In the genomic region with DNA sequence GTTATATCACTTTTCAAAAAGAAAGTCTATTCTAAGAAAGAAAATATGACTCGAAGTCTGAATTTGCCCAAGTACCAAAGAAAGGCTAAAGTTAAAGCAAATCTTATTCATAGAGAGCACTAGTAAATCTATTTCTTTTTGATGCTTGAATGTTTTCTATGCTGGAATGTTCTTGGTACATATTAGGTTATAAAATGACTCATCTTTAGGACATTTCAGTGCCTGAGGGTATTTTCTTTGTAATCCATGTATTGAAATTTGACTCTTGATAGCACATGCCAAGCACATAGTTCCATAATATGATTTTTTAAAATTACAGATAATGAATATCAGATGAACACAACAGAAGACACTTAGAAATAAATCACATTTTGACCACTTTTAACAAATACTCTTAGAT, we compare ENCODE assay signal across 22 cellular contexts.
DNase-seq lines count a peak whose midpoint lies in the region; ATAC-seq and TF ChIP-seq lines count a peak whose summit lies in the region.
"Had no signal": no experiment of that assay in that cellular context is flagged by ENCODE, and none has a peak within 500 bp of the region (broad histone marks: within the 10 kb centered on the region; RNA-seq: fewer than 3 reads in every experiment).

No MANE protein-coding gene starts in this region.

- no TSS peak for BruUV-seq in Calu3 (replicated peaks; lab: Mats Ljungman, UMichigan)

- H3K79me2 ChIP-seq in ACC112 (ENCODE audit: control insufficient read depth, insufficient read depth, low read length, unreplicated experiment) = no peaks in the 10 kb centered on the region

- in situ Hi-C loops in SK-MEL-5 (cut with HindIII; ENCODE audit: low pct_unique_long_range_greater_than_20kb, low sequenced_read_pairs) = no loop called here

- H3K4me1 ChIP-seq in ACC112 (ENCODE audit: control insufficient read depth, insufficient read depth, low read length, unreplicated experiment) = peaks cover 15% of the 10 kb centered on the region
- H3K4me1 ChIP-seq: gastroesophageal sphincter, left lung, right lobe of liver, vagina had no signal

- no peaks in the 10 kb centered on the region for H3K27me3 Mint-ChIP-seq in Calu3 (ENCODE audit: unreplicated experiment)
- H3K27me3 Mint-ChIP-seq: activated CD8-positive, alpha-beta T cell treated with anti-CD3 and anti-CD28 coated beads for 36 hours; activated naive CD4-positive, alpha-beta T cell treated with anti-CD3 and anti-CD28 coated beads, Interleukin-2, amount 50 U/mL, for 24 hours; T-cell had no signal

- no peaks in the 10 kb centered on the region for H3K4me1 Mint-ChIP-seq in Calu3 (ENCODE audit: low read depth, unreplicated experiment)
- H3K4me1 Mint-ChIP-seq: activated naive CD4-positive, alpha-beta T cell treated with anti-CD3 and anti-CD28 coated beads, Interleukin-2, amount 50 U/mL, for 24 hours; T-cell had no signal

- TF ChIP-seq CTCF in HFF-Myc (IDR thresholded peaks at IDR 0.05; ENCODE audit: low read depth, low read length, missing control alignments) = no peak
- TF ChIP-seq CTCF in Calu3 (IDR thresholded peaks at IDR 0.05; ENCODE audit: unreplicated experiment) = no peak

- H3K27ac Mint-ChIP-seq in Calu3 (ENCODE audit: unreplicated experiment) = no peak overlapping the region
- H3K27ac Mint-ChIP-seq: activated CD8-positive, alpha-beta T cell treated with anti-CD3 and anti-CD28 coated beads for 36 hours; activated naive CD4-positive, alpha-beta T cell treated with anti-CD3 and anti-CD28 coated beads, Interleukin-2, amount 50 U/mL, for 24 hours; T-cell had no signal

- H3K36me3 Mint-ChIP-seq in Calu3 (ENCODE audit: insufficient read depth, unreplicated experiment) = no peaks in the 10 kb centered on the region
- H3K36me3 Mint-ChIP-seq: T-cell had no signal

- H3K36me3 ChIP-seq in ACC112 (ENCODE audit: insufficient read depth, low read length) = no peaks in the 10 kb centered on the region
- H3K36me3 ChIP-seq: gastroesophageal sphincter, left lung, right lobe of liver, vagina had no signal

- DNase-seq in HFF-Myc (ENCODE audit: extremely low read depth, low read depth) (peak; percentile 1), SK-MEL-5 (ENCODE audit: low read depth, low spot score) (peak; percentile 13), fibroblast of peridontal ligament (ENCODE audit: extremely low read depth) (peak; percentile 89), NCI-H1930 (lab: John Stamatoyannopoulos, UW) (no peak), Calu3 (no peak)
- DNase-seq: activated CD8-positive, alpha-beta T cell treated with anti-CD3 and anti-CD28 coated beads for 36 hours; activated T-cell treated with anti-CD3 and anti-CD28 coated beads, Interleukin-2, amount 50 U/mL, for 4 hours; central memory CD4-positive, alpha-beta T cell; left lung; NCI-H1436 treated with DMSO at 0.1 percent for 48 hours; NK-92 treated with Interleukin-12 subunit alpha and Interleukin-12 subunit beta, amount 100 ng/mL, for 24 hours; occipital lobe; right lobe of liver; stimulated activated CD4-positive, alpha-beta T cell treated with anti-CD3 and anti-CD28 coated beads, Interleukin-1b, Interleukin-23, amount 100 ng/mL, for 48 hours; T-cell had no signal

- intact Hi-C loops in Calu3 (cut with micrococcal nuclease; ENCODE audit: unreplicated experiment) = no loop called here

- H3K27ac ChIP-seq in ACC112 (ENCODE audit: low read depth, low read length) = peak overlapping the region; percentile 49
- H3K27ac ChIP-seq: gastroesophageal sphincter, left lung, right lobe of liver, vagina, VCaP had no signal

- peaks cover 9% of the 10 kb centered on the region for H3K9me3 Mint-ChIP-seq in Calu3 (ENCODE audit: low read depth, unreplicated experiment)

- CTCF ChIA-PET in Calu3 (lab: Charles Lee) = no interaction called here

- H3K4me3 ChIP-seq in ACC112 (ENCODE audit: low read depth, low read length) (peak overlapping the region; percentile 29; the same call in 1 of the 2 replicates), HFF-Myc (replicated peaks; ENCODE audit: low read depth, low read length) (no peak overlapping the region)
- H3K4me3 ChIP-seq: gastroesophageal sphincter, left lung, right lobe of liver, vagina had no signal

- ATAC-seq in HG02973 (IDR thresholded peaks at IDR 0.05; ENCODE audit: unreplicated experiment) = no peak
- no peak for ATAC-seq in HG02642 (IDR thresholded peaks at IDR 0.05; ENCODE audit: poor library complexity, unreplicated experiment)
- ATAC-seq: activated CD8-positive, alpha-beta T cell treated with anti-CD3 and anti-CD28 coated beads for 36 hours; activated T-cell treated with anti-CD3 and anti-CD28 coated beads, Interleukin-2, amount 50 U/mL, for 4 hours; gastroesophageal sphincter; left lung; right lobe of liver; T-cell had no signal

- no peak overlapping the region for H2AFZ ChIP-seq in ACC112 (ENCODE audit: low read length, unreplicated experiment)

- no peak overlapping the region for H3K4me3 Mint-ChIP-seq in Calu3 (ENCODE audit: low read depth, unreplicated experiment)
- H3K4me3 Mint-ChIP-seq: activated CD8-positive, alpha-beta T cell treated with anti-CD3 and anti-CD28 coated beads for 36 hours; activated naive CD4-positive, alpha-beta T cell treated with anti-CD3 and anti-CD28 coated beads, Interleukin-2, amount 50 U/mL, for 24 hours; activated T-cell treated with anti-CD3 and anti-CD28 coated beads, Interleukin-2, amount 50 U/mL, for 4 hours; T-cell had no signal

- H3K27me3 ChIP-seq in ACC112 (ENCODE audit: insufficient read depth, low read length) = no peaks in the 10 kb centered on the region
- H3K27me3 ChIP-seq: gastroesophageal sphincter, left lung, right lobe of liver, vagina had no signal

Comparison
In these comparisons a context has a peak if more than half of its experiments do, and no peak if none do; other contexts are left out.
1. DNase-seq: peak in HFF-Myc (single experiment), SK-MEL-5 (single experiment) and fibroblast of peridontal ligament (single experiment); none in NCI-H1930 (0 of 2) and Calu3 (single experiment).